Comparison of ENCODE assay signal across 1 cellular context in the genomic region with DNA sequence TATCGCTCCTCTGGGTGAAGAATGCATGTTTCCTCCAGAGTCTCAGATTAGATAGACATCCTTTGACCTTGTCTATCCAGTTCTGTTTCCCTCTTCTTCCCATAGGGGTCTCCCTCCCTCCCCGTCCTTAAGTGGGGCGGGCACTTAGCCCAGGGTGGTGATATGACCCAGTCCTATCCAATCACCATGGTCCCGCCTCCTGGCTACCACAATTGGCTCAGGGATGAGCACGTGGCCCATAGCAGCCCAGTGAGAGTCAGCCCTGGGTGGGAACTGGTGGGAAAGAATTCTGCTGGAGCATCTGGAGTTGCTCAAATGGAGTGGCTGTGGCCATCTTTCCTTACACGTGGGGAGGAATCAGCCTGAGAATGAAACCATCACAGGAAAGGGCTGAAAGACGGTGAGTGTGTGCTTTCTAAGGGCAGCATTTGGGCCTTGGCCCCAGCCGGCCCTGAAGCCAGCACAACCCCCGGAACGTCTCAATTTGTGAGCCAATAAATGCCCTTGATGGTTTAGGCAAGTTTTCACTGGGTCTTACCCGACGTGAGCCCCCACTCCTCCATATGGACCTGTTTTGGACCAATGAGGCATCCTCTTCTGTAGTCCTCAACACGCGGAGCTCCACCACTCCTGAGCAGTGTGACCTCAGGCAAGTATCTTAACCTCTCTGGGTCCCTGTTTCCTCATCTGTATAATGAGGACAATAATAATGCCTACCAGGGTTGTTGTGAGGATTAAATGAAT.
TF ChIP-seq lines count a peak whose summit lies in the region.

No MANE protein-coding gene starts in this region.

TF ChIP-seq in HepG2, 621 proteins besides CTCF, POLR2A, EP300 and RAD21 (continued from another document and continues in another):
- TF ChIP-seq, protein P1, sequence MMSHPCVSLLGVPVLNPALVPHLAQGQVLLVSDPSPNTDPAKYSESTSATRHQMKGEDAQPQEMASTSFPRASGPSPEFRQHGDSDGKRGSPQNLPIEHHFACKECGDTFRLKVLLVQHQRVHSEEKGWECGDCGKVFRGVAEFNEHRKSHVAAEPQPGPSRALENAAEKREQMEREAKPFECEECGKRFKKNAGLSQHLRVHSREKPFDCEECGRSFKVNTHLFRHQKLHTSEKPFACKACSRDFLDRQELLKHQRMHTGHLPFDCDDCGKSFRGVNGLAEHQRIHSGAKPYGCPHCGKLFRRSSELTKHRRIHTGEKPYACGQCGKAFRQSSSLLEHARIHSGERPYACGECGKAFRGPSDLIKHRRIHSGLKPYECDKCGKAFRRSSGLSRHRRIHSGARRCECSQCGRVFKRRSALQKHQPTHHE (CRISPR knock-in tag; IDR thresholded peaks at IDR 0.05; ENCODE audit: borderline replicate concordance): no peak
- no peak for TF ChIP-seq TMF1 (CRISPR knock-in tag; IDR thresholded peaks at IDR 0.05; ENCODE audit: low read depth)
- TF ChIP-seq, protein P2, sequence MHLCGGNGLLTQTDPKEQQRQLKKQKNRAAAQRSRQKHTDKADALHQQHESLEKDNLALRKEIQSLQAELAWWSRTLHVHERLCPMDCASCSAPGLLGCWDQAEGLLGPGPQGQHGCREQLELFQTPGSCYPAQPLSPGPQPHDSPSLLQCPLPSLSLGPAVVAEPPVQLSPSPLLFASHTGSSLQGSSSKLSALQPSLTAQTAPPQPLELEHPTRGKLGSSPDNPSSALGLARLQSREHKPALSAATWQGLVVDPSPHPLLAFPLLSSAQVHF (CRISPR knock-in tag; IDR thresholded peaks at IDR 0.05): no peak
- TF ChIP-seq ZNF530 (CRISPR knock-in tag; IDR thresholded peaks at IDR 0.05; ENCODE audit: low read depth): 0 out of 2 replicates have a peak, but pooled peaks have one; percentile 60
- TF ChIP-seq ZNF713 (CRISPR knock-in tag; IDR thresholded peaks at IDR 0.05): no peak
- no peak; the same call in 1 of the 2 replicates for TF ChIP-seq ZNF607 (CRISPR knock-in tag; IDR thresholded peaks at IDR 0.05; ENCODE audit: borderline replicate concordance)
- 0 out of 2 replicates have a peak, but pooled peaks have one; percentile 31 for TF ChIP-seq KLF6 (CRISPR knock-in tag; IDR thresholded peaks at IDR 0.05)
- TF ChIP-seq ZNF674 (CRISPR knock-in tag; IDR thresholded peaks at IDR 0.05; ENCODE audit: low read depth): no peak
- TF ChIP-seq, protein P3, sequence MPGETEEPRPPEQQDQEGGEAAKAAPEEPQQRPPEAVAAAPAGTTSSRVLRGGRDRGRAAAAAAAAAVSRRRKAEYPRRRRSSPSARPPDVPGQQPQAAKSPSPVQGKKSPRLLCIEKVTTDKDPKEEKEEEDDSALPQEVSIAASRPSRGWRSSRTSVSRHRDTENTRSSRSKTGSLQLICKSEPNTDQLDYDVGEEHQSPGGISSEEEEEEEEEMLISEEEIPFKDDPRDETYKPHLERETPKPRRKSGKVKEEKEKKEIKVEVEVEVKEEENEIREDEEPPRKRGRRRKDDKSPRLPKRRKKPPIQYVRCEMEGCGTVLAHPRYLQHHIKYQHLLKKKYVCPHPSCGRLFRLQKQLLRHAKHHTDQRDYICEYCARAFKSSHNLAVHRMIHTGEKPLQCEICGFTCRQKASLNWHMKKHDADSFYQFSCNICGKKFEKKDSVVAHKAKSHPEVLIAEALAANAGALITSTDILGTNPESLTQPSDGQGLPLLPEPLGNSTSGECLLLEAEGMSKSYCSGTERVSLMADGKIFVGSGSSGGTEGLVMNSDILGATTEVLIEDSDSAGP (CRISPR knock-in tag; IDR thresholded peaks at IDR 0.05; ENCODE audit: borderline replicate concordance): no peak; the same call in 1 of the 2 replicates
- no peak for TF ChIP-seq ZNF782 (CRISPR knock-in tag; IDR thresholded peaks at IDR 0.05; ENCODE audit: borderline replicate concordance)
- 0 out of 2 replicates have a peak, but pooled peaks have one; percentile 38 for TF ChIP-seq ZNF329 (CRISPR knock-in tag; IDR thresholded peaks at IDR 0.05; ENCODE audit: low read depth)
- TF ChIP-seq, protein P4, sequence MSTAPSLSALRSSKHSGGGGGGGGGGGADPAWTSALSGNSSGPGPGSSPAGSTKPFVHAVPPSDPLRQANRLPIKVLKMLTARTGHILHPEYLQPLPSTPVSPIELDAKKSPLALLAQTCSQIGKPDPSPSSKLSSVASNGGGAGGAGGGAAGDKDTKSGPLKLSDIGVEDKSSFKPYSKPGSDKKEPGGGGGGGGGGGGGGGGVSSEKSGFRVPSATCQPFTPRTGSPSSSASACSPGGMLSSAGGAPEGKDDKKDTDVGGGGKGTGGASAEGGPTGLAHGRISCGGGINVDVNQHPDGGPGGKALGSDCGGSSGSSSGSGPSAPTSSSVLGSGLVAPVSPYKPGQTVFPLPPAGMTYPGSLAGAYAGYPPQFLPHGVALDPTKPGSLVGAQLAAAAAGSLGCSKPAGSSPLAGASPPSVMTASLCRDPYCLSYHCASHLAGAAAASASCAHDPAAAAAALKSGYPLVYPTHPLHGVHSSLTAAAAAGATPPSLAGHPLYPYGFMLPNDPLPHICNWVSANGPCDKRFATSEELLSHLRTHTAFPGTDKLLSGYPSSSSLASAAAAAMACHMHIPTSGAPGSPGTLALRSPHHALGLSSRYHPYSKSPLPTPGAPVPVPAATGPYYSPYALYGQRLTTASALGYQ (CRISPR knock-in tag; IDR thresholded peaks at IDR 0.05): no peak
- no peak for TF ChIP-seq ONECUT2 (CRISPR knock-in tag; IDR thresholded peaks at IDR 0.05)
- TF ChIP-seq, protein P5, sequence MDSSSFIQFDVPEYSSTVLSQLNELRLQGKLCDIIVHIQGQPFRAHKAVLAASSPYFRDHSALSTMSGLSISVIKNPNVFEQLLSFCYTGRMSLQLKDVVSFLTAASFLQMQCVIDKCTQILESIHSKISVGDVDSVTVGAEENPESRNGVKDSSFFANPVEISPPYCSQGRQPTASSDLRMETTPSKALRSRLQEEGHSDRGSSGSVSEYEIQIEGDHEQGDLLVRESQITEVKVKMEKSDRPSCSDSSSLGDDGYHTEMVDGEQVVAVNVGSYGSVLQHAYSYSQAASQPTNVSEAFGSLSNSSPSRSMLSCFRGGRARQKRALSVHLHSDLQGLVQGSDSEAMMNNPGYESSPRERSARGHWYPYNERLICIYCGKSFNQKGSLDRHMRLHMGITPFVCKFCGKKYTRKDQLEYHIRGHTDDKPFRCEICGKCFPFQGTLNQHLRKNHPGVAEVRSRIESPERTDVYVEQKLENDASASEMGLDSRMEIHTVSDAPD (CRISPR knock-in tag; IDR thresholded peaks at IDR 0.05): no peak
- TF ChIP-seq HDAC6 (IDR thresholded peaks at IDR 0.05; ENCODE audit: low read depth, low read length): no peak
- TF ChIP-seq ETV5 (CRISPR knock-in tag; IDR thresholded peaks at IDR 0.05; ENCODE audit: borderline replicate concordance): no peak
- TF ChIP-seq, protein P6, sequence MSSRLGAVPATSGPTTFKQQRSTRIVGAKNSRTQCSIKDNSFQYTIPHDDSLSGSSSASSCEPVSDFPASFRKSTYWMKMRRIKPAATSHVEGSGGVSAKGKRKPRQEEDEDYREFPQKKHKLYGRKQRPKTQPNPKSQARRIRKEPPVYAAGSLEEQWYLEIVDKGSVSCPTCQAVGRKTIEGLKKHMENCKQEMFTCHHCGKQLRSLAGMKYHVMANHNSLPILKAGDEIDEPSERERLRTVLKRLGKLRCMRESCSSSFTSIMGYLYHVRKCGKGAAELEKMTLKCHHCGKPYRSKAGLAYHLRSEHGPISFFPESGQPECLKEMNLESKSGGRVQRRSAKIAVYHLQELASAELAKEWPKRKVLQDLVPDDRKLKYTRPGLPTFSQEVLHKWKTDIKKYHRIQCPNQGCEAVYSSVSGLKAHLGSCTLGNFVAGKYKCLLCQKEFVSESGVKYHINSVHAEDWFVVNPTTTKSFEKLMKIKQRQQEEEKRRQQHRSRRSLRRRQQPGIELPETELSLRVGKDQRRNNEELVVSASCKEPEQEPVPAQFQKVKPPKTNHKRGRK (CRISPR knock-in tag; IDR thresholded peaks at IDR 0.05): no peak
- no peak for TF ChIP-seq PCBP2 (optimal IDR thresholded peaks at IDR 0.05; ENCODE audit: low read depth, low read length, poor library complexity, severe bottlenecking)
- no peak for TF ChIP-seq SRSF9 (IDR thresholded peaks at IDR 0.05; ENCODE audit: borderline replicate concordance, insufficient read depth, low read depth, low read length, poor library complexity, severe bottlenecking)
- no peak; the same call in 1 of the 2 replicates for TF ChIP-seq ZFP90 (CRISPR knock-in tag; IDR thresholded peaks at IDR 0.05; ENCODE audit: borderline replicate concordance)
- TF ChIP-seq, protein P7, sequence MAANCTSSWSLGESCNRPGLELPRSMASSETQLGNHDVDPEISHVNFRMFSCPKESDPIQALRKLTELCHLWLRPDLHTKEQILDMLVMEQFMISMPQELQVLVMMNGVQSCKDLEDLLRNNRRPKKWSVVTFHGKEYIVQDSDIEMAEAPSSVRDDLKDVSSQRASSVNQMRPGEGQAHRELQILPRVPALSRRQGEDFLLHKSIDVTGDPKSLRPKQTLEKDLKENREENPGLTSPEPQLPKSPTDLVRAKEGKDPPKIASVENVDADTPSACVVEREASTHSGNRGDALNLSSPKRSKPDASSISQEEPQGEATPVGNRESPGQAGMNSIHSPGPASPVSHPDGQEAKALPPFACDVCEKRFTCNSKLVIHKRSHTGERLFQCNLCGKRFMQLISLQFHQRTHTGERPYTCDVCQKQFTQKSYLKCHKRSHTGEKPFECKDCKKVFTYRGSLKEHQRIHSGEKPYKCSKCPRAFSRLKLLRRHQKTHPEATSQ (CRISPR knock-in tag; IDR thresholded peaks at IDR 0.05; ENCODE audit: borderline replicate concordance): no peak
- TF ChIP-seq, protein P8, sequence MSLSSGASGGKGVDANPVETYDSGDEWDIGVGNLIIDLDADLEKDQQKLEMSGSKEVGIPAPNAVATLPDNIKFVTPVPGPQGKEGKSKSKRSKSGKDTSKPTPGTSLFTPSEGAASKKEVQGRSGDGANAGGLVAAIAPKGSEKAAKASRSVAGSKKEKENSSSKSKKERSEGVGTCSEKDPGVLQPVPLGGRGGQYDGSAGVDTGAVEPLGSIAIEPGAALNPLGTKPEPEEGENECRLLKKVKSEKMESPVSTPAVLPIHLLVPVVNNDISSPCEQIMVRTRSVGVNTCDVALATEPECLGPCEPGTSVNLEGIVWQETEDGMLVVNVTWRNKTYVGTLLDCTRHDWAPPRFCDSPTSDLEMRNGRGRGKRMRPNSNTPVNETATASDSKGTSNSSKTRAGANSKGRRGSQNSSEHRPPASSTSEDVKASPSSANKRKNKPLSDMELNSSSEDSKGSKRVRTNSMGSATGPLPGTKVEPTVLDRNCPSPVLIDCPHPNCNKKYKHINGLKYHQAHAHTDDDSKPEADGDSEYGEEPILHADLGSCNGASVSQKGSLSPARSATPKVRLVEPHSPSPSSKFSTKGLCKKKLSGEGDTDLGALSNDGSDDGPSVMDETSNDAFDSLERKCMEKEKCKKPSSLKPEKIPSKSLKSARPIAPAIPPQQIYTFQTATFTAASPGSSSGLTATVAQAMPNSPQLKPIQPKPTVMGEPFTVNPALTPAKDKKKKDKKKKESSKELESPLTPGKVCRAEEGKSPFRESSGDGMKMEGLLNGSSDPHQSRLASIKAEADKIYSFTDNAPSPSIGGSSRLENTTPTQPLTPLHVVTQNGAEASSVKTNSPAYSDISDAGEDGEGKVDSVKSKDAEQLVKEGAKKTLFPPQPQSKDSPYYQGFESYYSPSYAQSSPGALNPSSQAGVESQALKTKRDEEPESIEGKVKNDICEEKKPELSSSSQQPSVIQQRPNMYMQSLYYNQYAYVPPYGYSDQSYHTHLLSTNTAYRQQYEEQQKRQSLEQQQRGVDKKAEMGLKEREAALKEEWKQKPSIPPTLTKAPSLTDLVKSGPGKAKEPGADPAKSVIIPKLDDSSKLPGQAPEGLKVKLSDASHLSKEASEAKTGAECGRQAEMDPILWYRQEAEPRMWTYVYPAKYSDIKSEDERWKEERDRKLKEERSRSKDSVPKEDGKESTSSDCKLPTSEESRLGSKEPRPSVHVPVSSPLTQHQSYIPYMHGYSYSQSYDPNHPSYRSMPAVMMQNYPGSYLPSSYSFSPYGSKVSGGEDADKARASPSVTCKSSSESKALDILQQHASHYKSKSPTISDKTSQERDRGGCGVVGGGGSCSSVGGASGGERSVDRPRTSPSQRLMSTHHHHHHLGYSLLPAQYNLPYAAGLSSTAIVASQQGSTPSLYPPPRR (CRISPR knock-in tag; IDR thresholded peaks at IDR 0.05; ENCODE audit: borderline replicate concordance): no peak
- TF ChIP-seq ZNF143 (CRISPR knock-in tag; IDR thresholded peaks at IDR 0.05): no peak
- no peak for TF ChIP-seq SNRNP70 (IDR thresholded peaks at IDR 0.05; ENCODE audit: low read depth, low read length)
- TF ChIP-seq, protein P9, sequence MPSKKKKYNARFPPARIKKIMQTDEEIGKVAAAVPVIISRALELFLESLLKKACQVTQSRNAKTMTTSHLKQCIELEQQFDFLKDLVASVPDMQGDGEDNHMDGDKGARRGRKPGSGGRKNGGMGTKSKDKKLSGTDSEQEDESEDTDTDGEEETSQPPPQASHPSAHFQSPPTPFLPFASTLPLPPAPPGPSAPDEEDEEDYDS (CRISPR knock-in tag; IDR thresholded peaks at IDR 0.05): peak; percentile 89
- TF ChIP-seq, protein P10, sequence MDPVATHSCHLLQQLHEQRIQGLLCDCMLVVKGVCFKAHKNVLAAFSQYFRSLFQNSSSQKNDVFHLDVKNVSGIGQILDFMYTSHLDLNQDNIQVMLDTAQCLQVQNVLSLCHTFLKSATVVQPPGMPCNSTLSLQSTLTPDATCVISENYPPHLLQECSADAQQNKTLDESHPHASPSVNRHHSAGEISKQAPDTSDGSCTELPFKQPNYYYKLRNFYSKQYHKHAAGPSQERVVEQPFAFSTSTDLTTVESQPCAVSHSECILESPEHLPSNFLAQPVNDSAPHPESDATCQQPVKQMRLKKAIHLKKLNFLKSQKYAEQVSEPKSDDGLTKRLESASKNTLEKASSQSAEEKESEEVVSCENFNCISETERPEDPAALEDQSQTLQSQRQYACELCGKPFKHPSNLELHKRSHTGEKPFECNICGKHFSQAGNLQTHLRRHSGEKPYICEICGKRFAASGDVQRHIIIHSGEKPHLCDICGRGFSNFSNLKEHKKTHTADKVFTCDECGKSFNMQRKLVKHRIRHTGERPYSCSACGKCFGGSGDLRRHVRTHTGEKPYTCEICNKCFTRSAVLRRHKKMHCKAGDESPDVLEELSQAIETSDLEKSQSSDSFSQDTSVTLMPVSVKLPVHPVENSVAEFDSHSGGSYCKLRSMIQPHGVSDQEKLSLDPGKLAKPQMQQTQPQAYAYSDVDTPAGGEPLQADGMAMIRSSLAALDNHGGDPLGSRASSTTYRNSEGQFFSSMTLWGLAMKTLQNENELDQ (CRISPR knock-in tag; IDR thresholded peaks at IDR 0.05; ENCODE audit: borderline replicate concordance): no peak
- TF ChIP-seq, protein P11, sequence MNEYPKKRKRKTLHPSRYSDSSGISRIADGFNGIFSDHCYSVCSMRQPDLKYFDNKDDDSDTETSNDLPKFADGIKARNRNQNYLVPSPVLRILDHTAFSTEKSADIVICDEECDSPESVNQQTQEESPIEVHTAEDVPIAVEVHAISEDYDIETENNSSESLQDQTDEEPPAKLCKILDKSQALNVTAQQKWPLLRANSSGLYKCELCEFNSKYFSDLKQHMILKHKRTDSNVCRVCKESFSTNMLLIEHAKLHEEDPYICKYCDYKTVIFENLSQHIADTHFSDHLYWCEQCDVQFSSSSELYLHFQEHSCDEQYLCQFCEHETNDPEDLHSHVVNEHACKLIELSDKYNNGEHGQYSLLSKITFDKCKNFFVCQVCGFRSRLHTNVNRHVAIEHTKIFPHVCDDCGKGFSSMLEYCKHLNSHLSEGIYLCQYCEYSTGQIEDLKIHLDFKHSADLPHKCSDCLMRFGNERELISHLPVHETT (CRISPR knock-in tag; conservative IDR thresholded peaks at IDR 0.05): no peak
- no peak for TF ChIP-seq ZNF335 (CRISPR knock-in tag; IDR thresholded peaks at IDR 0.05)
- no peak for TF ChIP-seq ZNF34 (CRISPR knock-in tag; IDR thresholded peaks at IDR 0.05; ENCODE audit: borderline replicate concordance)
- TF ChIP-seq SRSF4 (IDR thresholded peaks at IDR 0.05; ENCODE audit: low read depth, low read length, poor library complexity, severe bottlenecking): no peak
- peak; percentile 19; the same call in 1 of the 2 replicates for TF ChIP-seq ZNF160 (CRISPR knock-in tag; IDR thresholded peaks at IDR 0.05)
- no peak for TF ChIP-seq ZNF75D (CRISPR knock-in tag; IDR thresholded peaks at IDR 0.05; ENCODE audit: borderline replicate concordance)
- TF ChIP-seq MEF2D (CRISPR knock-in tag; IDR thresholded peaks at IDR 0.05): no peak
